Comparison of ENCODE assay signal across 9 cellular contexts in the genomic region with DNA sequence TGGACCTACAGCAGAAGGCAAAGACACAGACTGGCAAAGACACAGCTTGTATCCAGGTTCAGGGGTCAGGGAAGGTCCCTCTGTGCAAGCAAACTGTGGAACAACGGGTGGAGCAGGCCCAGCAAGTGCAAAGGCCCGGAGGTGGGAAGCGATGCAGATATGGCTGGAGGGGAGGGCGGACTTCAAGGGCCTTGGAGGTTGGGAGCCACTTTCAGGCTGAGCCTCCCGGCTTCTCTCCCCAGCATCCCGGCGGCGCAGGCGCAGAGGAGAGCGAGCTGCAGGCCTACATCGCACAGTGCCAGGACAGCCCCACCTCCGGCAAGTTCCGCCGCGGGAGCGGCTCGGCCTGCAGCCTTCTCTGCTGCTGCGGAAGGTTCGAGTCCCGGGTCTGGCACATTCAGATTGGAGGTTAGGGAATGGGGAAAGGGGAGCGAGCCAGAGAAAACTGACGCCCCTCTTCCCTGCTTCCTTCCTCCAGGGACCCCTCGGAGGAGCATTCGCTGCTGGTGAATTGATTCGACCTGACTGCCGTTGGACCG. TPM values are rescaled to one million over a fixed set of nuclear protein-coding genes. Genes with fewer than 3 reads are reported as not detected.
DNase-seq lines count a peak whose midpoint lies in the region; ATAC-seq, FAIRE-seq and TF ChIP-seq lines count a peak whose summit lies in the region.
"Had no signal": no experiment of that assay in that cellular context is flagged by ENCODE, and none has a peak within 500 bp of the region (broad histone marks: within the 10 kb centered on the region; RNA-seq: fewer than 3 reads in every experiment).

No MANE protein-coding gene starts in this region.

- TF ChIP-seq POLR2A in A549 (IDR thresholded peaks at IDR 0.05; ENCODE audit: low read length) = peak; percentile 4; the same call in 1 of the 2 replicates

- DNase-seq in A549 (ENCODE audit: low read depth in 1 of 2, low spot score in 1 of 2) (peak in 1 of 2 experiments; percentile 66), cardiac fibroblast (ENCODE audit: low read depth in 2 of 2) (peak; percentile 63 to 77), NOMO-1 (lab: John Stamatoyannopoulos, UW; ENCODE audit: unreplicated experiment in 2 of 2) (no peak), NCI-H82 (lab: John Stamatoyannopoulos, UW) (no peak), HTR-8/SVneo (ENCODE audit: insufficient read length, low spot score) (no peak)
- no peak for DNase-seq in Jurkat, Clone E6-1 (ENCODE audit: low read depth, low spot score)
- no peak for DNase-seq in stimulated activated effector memory CD8-positive, alpha-beta T cell treated with anti-CD3 and anti-CD28 coated beads, Interleukin-12 subunit alpha, Interleukin-12 subunit beta, amount 100 ng/mL, for 72 hours (ENCODE audit: low spot score in 2 of 2)

- peaks cover 30% of the 10 kb centered on the region for H3K4me1 Mint-ChIP-seq in stimulated activated effector memory CD8-positive, alpha-beta T cell treated with anti-CD3 and anti-CD28 coated beads, Interleukin-12 subunit alpha, Interleukin-12 subunit beta, amount 100 ng/mL, for 72 hours

- TF ChIP-seq EP300 in A549 (IDR thresholded peaks at IDR 0.05) = no peak

- peak overlapping the region; percentile 98 for H3K4me3 Mint-ChIP-seq in stimulated activated effector memory CD8-positive, alpha-beta T cell treated with anti-CD3 and anti-CD28 coated beads, Interleukin-12 subunit alpha, Interleukin-12 subunit beta, amount 100 ng/mL, for 72 hours

- ATAC-seq in A549 = peak in 1 of 2 experiments; percentile 44; a peak in 3 of 6 replicates
- no peak for ATAC-seq in stimulated activated effector memory CD8-positive, alpha-beta T cell treated with anti-CD3 and anti-CD28 coated beads, Interleukin-12 subunit alpha, Interleukin-12 subunit beta, amount 100 ng/mL, for 72 hours

- TF ChIP-seq RAD21 in A549 (conservative IDR thresholded peaks at IDR 0.05 in 1 of 2, IDR thresholded peaks at IDR 0.05 in 1 of 2) = no peak

- CTCF ChIA-PET in A549 (lab: Yijun Ruan, JAX) = no interaction called here

- H3K27ac ChIP-seq in A549 = peak overlapping the region; percentile 91 to 95
- H3K27ac ChIP-seq in layer of hippocampus (ENCODE audit: low read depth, low read length) = peak overlapping the region; percentile 98

- H3K27ac Mint-ChIP-seq in stimulated activated effector memory CD8-positive, alpha-beta T cell treated with anti-CD3 and anti-CD28 coated beads, Interleukin-12 subunit alpha, Interleukin-12 subunit beta, amount 100 ng/mL, for 72 hours = peak overlapping the region; percentile 91

- POLR2A ChIA-PET in A549 (lab: Yijun Ruan, JAX) = interaction anchor here (1.0 to 3.0 kb wide), 2 partner anchors 11 to 27 kb away, joined by 3 to 11 read pairs; a partner anchor contains a TSS

- H3K4me3 ChIP-seq in A549 = peak overlapping the region; percentile 89
- H3K4me3 ChIP-seq in Jurkat, Clone E6-1 (ENCODE audit: low read length) = peak overlapping the region; percentile 18; the same call in 1 of the 2 replicates
- H3K4me3 ChIP-seq in cardiac fibroblast (replicated peaks in 1 of 2; ENCODE audit: low read depth in 2 of 2, low read length in 2 of 2) = peak overlapping the region; percentile 98 to 99

- 40% methylated on average over 6 of the region's 27 CpGs for WGBS in A549 (ENCODE audit: missing lambda C conversion rate)

- no peaks in the 10 kb centered on the region for H3K9me3 ChIP-seq in A549

- H3K27me3 ChIP-seq in layer of hippocampus (ENCODE audit: control insufficient read depth, insufficient read depth, low read length) = no peaks in the 10 kb centered on the region

- no peaks in the 10 kb centered on the region for H3K9me3 Mint-ChIP-seq in stimulated activated effector memory CD8-positive, alpha-beta T cell treated with anti-CD3 and anti-CD28 coated beads, Interleukin-12 subunit alpha, Interleukin-12 subunit beta, amount 100 ng/mL, for 72 hours

- peaks cover 11% of the 10 kb centered on the region; the same call in 2 of the 3 replicates for H3K4me1 ChIP-seq in A549

- TF ChIP-seq CTCF in A549 (IDR thresholded peaks at IDR 0.05) = no peak
- TF ChIP-seq CTCF in cardiac fibroblast (IDR thresholded peaks at IDR 0.05; ENCODE audit: low read depth, low read length) = no peak

- FAIRE-seq in A549 (lab: Jason Lieb, UNC) = no peak
- FAIRE-seq in HTR-8/SVneo (lab: Jason Lieb, UNC) = no peak
- FAIRE-seq: islet of Langerhans had no signal

- peak overlapping the region; percentile 84 for H3K4me2 ChIP-seq in A549

- peaks cover 57% of the 10 kb centered on the region for H3K36me3 Mint-ChIP-seq in stimulated activated effector memory CD8-positive, alpha-beta T cell treated with anti-CD3 and anti-CD28 coated beads, Interleukin-12 subunit alpha, Interleukin-12 subunit beta, amount 100 ng/mL, for 72 hours

TF ChIP-seq in A549, 52 proteins besides CTCF, POLR2A, EP300 and RAD21 (continues in another document):
- TF ChIP-seq NPAS2 (CRISPR knock-in tag; IDR thresholded peaks at IDR 0.05; ENCODE audit: borderline replicate concordance) (no peak), GATA3 (IDR thresholded peaks at IDR 0.05; ENCODE audit: borderline replicate concordance) (no peak), FOSB (CRISPR knock-in tag; IDR thresholded peaks at IDR 0.05) (no peak), RFX5 (IDR thresholded peaks at IDR 0.05) (no peak), POLR2AphosphoS2 (conservative IDR thresholded peaks at IDR 0.05; ENCODE audit: low read length) (no peak), CBX8 (IDR thresholded peaks at IDR 0.05) (no peak), TFCP2L1 (CRISPR knock-in tag; IDR thresholded peaks at IDR 0.05) (no peak), RARB (CRISPR knock-in tag; IDR thresholded peaks at IDR 0.05) (no peak), CEBPB (IDR thresholded peaks at IDR 0.05) (no peak)
- TF ChIP-seq, protein P1, sequence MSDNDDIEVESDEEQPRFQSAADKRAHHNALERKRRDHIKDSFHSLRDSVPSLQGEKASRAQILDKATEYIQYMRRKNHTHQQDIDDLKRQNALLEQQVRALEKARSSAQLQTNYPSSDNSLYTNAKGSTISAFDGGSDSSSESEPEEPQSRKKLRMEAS (IDR thresholded peaks at IDR 0.05) = no peak
- TF ChIP-seq, protein P2, sequence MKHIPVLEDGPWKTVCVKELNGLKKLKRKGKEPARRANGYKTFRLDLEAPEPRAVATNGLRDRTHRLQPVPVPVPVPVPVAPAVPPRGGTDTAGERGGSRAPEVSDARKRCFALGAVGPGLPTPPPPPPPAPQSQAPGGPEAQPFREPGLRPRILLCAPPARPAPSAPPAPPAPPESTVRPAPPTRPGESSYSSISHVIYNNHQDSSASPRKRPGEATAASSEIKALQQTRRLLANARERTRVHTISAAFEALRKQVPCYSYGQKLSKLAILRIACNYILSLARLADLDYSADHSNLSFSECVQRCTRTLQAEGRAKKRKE (CRISPR knock-in tag; IDR thresholded peaks at IDR 0.05; ENCODE audit: low read depth) = no peak
- TF ChIP-seq, protein P3, sequence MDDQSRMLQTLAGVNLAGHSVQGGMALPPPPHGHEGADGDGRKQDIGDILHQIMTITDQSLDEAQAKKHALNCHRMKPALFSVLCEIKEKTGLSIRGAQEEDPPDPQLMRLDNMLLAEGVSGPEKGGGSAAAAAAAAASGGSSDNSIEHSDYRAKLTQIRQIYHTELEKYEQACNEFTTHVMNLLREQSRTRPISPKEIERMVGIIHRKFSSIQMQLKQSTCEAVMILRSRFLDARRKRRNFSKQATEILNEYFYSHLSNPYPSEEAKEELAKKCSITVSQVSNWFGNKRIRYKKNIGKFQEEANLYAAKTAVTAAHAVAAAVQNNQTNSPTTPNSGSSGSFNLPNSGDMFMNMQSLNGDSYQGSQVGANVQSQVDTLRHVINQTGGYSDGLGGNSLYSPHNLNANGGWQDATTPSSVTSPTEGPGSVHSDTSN (IDR thresholded peaks at IDR 0.05) = no peak
- TF ChIP-seq, protein P4, sequence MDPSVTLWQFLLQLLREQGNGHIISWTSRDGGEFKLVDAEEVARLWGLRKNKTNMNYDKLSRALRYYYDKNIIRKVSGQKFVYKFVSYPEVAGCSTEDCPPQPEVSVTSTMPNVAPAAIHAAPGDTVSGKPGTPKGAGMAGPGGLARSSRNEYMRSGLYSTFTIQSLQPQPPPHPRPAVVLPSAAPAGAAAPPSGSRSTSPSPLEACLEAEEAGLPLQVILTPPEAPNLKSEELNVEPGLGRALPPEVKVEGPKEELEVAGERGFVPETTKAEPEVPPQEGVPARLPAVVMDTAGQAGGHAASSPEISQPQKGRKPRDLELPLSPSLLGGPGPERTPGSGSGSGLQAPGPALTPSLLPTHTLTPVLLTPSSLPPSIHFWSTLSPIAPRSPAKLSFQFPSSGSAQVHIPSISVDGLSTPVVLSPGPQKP (IDR thresholded peaks at IDR 0.05; ENCODE audit: low read depth, low read length) = no peak

RNA-seq across cellular contexts. Expression of a gene that starts 2.2 kb away (rescaled TPM):
- 13.8 and 17.0 TPM in 2 replicates for polyA plus RNA-seq in A549 (2011; rRNA removed)
- polyA plus RNA-seq in A549 (2012; cell fraction: cytosol; rRNA removed) = 34.6 and 42.8 TPM in 2 replicates
- polyA plus RNA-seq in A549 (2012; cell fraction: nucleus; rRNA removed) = 113 and 195 TPM in 2 replicates
- polyA plus RNA-seq in A549 (2017; fragmentation: RNase III; extraction: RNeasy Plus Mini Kit Qiagen cat#74134 plus additional on column Dnase treatment) = 40.8 to 66.1 TPM (median 58.1 TPM) in 3 replicates
- 16.0 and 36.0 TPM in 2 replicates for polyA minus RNA-seq in A549 (2011; rRNA and poly(A)+ RNA removed)
- 86.2 TPM for polyA plus RNA-seq in Jurkat, Clone E6-1 (2012; ENCODE audit: insufficient read depth, insufficient read length)

RNA-seq across cellular contexts. Expression of a gene that starts 10.9 kb away (rescaled TPM):
- polyA plus RNA-seq in A549 (2011; rRNA removed) (13.1 and 13.5 TPM in 2 replicates), A549 (2017; fragmentation: RNase III; extraction: RNeasy Plus Mini Kit Qiagen cat#74134 plus additional on column Dnase treatment) (8.4 to 13.4 TPM (median 12.6 TPM) in 3 replicates)
- 25.7 and 30.5 TPM in 2 replicates for polyA plus RNA-seq in A549 (2012; cell fraction: cytosol; rRNA removed)
- 51.4 and 70.4 TPM in 2 replicates for polyA plus RNA-seq in A549 (2012; cell fraction: nucleus; rRNA removed)
- 14.0 and 21.5 TPM in 2 replicates for polyA minus RNA-seq in A549 (2011; rRNA and poly(A)+ RNA removed)
- polyA plus RNA-seq in Jurkat, Clone E6-1 (2012; ENCODE audit: insufficient read depth, insufficient read length) = 15.7 TPM

RNA-seq across cellular contexts. Expression of a gene that starts 17.4 kb away (rescaled TPM):
- polyA plus RNA-seq in A549 (2011; rRNA removed) (9.5 and 9.9 TPM in 2 replicates), A549 (2017; fragmentation: RNase III; extraction: RNeasy Plus Mini Kit Qiagen cat#74134 plus additional on column Dnase treatment) (10.7 to 15.4 TPM (median 14.0 TPM) in 3 replicates)
- 11.7 and 14.4 TPM in 2 replicates for polyA plus RNA-seq in A549 (2012; cell fraction: cytosol; rRNA removed)
- 13.4 and 14.1 TPM in 2 replicates for polyA plus RNA-seq in A549 (2012; cell fraction: nucleus; rRNA removed)
- polyA minus RNA-seq in A549 (2011; rRNA and poly(A)+ RNA removed) = 10.7 and 14.3 TPM in 2 replicates
- not detected for polyA plus RNA-seq in Jurkat, Clone E6-1 (2012; ENCODE audit: insufficient read depth, insufficient read length)

RNA-seq across cellular contexts. Expression of a gene that starts 44.5 kb away (rescaled TPM):
- polyA plus RNA-seq in A549 (2011; rRNA removed) (1.3 and 1.5 TPM in 2 replicates), A549 (2017; fragmentation: RNase III; extraction: RNeasy Plus Mini Kit Qiagen cat#74134 plus additional on column Dnase treatment) (1.8 to 2.9 TPM (median 1.9 TPM) in 3 replicates)
- 2.1 and 3.5 TPM in 2 replicates for polyA plus RNA-seq in A549 (2012; cell fraction: cytosol; rRNA removed)
- polyA plus RNA-seq in A549 (2012; cell fraction: nucleus; rRNA removed) = 3.7 and 5.0 TPM in 2 replicates
- 0.62 and 1.5 TPM in 2 replicates for polyA minus RNA-seq in A549 (2011; rRNA and poly(A)+ RNA removed)
- not detected for polyA plus RNA-seq in Jurkat, Clone E6-1 (2012; ENCODE audit: insufficient read depth, insufficient read length)

Comparison
In these comparisons a context has a peak if more than half of its experiments do, and no peak if none do; other contexts are left out.
1. DNase-seq: peak in cardiac fibroblast (2 of 2); none in Jurkat, Clone E6-1 (single experiment), stimulated activated effector memory CD8-positive, alpha-beta T cell treated with anti-CD3 and anti-CD28 coated beads, Interleukin-12 subunit alpha, Interleukin-12 subunit beta, amount 100 ng/mL, for 72 hours (0 of 2), NOMO-1 (0 of 2), NCI-H82 (single experiment) and HTR-8/SVneo (single experiment).
2. H3K4me3 ChIP-seq: peak in every context shown above with its lines; median percentile 98 in cardiac fibroblast; 89 in A549; 18 in Jurkat, Clone E6-1.